In the genomic region with DNA sequence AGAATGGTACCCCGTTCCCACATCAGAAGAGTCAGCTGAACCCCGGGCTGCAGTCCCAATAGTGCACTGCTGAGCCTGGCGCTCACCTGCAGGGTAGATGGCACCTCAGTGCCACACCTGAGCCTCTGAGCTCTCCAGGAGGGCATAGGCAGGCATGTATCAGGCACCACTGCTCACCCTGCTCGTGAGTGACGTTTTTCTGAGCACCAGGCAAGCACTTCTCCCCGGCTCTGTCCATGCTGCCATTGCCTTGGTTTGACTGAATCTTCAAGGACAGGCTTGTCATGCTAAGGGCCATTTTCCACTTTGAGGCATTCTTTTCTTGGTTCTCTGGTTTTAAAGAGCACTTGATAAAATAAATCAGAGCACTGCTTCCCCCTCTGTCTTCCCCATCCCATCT, we compare ENCODE assay signal across 25 cellular contexts.
"Had no signal": no experiment of that assay in that cellular context is flagged by ENCODE, and none has a peak within 500 bp of the region (broad histone marks: within the 10 kb centered on the region; RNA-seq: fewer than 3 reads in every experiment).

No MANE protein-coding gene starts in this region.

- H3K27ac ChIP-seq: left ventricle myocardium inferior, pancreas, prostate gland, skin epidermis, stomach, testis, tibial artery, upper lobe of right lung, uterus had no signal

- FAIRE-seq: keratinocyte, pancreas had no signal

- H3K4me3 ChIP-seq: left ventricle myocardium inferior, mucosa of descending colon, pancreas, prostate gland, skin epidermis, stomach, testis, tibial artery, upper lobe of right lung, uterus had no signal

- ATAC-seq: mucosa of descending colon; naive thymus-derived CD4-positive, alpha-beta T cell; natural killer cell treated with Interleukin-12 subunit alpha and Interleukin-12 subunit beta and Interleukin-15 and Interleukin-18, amount 100 ng/mL, for 72 hours; pancreas; right cardiac atrium; sciatic nerve; stimulated activated naive B cell treated with anti-CD40 and anti-IgM and Interleukin-4, amounts not matched to agents 10 μg/mL and 1 μg/mL and 100 μg/mL, for 72 hours; stimulated activated naive CD8-positive, alpha-beta T cell treated with anti-CD3 and anti-CD28 coated beads, Interleukin-15, Interleukin-2, amounts not matched to agents 100 U/mL and 50 U/mL, for 24 hours; upper lobe of right lung had no signal

- H3K4me1 ChIP-seq: pancreas, prostate gland, stomach, testis, tibial artery, upper lobe of right lung, uterus had no signal

- DNase-seq: hippocampal formation; left ventricle myocardium inferior; midbrain; mucosa of descending colon; naive thymus-derived CD4-positive, alpha-beta T cell; pancreas; retina; right cardiac atrium; stimulated activated CD4-positive, alpha-beta T cell treated with anti-CD3 and anti-CD28 coated beads, Interleukin-12 subunit alpha, Interleukin-12 subunit beta, amount 100 ng/mL, for 4 hours; stimulated activated CD4-positive, alpha-beta T cell treated with anti-CD3 and anti-CD28 coated beads, Interleukin-15, amount 100 ng/mL, for 24 hours; stimulated activated CD4-positive, alpha-beta T cell treated with anti-CD3 and anti-CD28 coated beads, Interleukin-2, amount 100 ng/mL, for 24 hours; stimulated activated CD4-positive, alpha-beta T cell treated with anti-CD3 and anti-CD28 coated beads, Interleukin-4, amount 100 ng/mL, for 1 hour; stimulated activated naive B cell treated with anti-CD40 and anti-IgM and Interleukin-4, amounts not matched to agents 10 μg/mL and 1 μg/mL and 100 μg/mL, for 72 hours; stimulated activated naive CD8-positive, alpha-beta T cell treated with anti-CD3 and anti-CD28 coated beads, Interleukin-15, Interleukin-2, amounts not matched to agents 100 U/mL and 50 U/mL, for 24 hours; stomach; testis; tibial artery; trophoblast cell; upper lobe of right lung; uterus had no signal

- H3K36me3 ChIP-seq: left ventricle myocardium inferior, pancreas, prostate gland, stomach, tibial artery, upper lobe of right lung, uterus had no signal

- H3K9me3 ChIP-seq: left ventricle myocardium inferior, mucosa of descending colon, pancreas, prostate gland, stomach, testis, tibial artery, upper lobe of right lung, uterus had no signal

- H3K27me3 ChIP-seq: pancreas, testis, upper lobe of right lung, uterus had no signal
